Comparison of ENCODE assay signal across 28 cellular contexts in genomic region chr2:40404500-40404899, GRCh38. TPM values are rescaled to one million over a fixed set of nuclear protein-coding genes. Genes with fewer than 3 reads are reported as not detected.
DNase-seq lines count a peak whose midpoint lies in the region; ATAC-seq, FAIRE-seq and TF ChIP-seq lines count a peak whose summit lies in the region.
"Had no signal": no experiment of that assay in that cellular context is flagged by ENCODE, and none has a peak within 500 bp of the region (broad histone marks: within the 10 kb centered on the region; RNA-seq: fewer than 3 reads in every experiment).

No MANE protein-coding gene starts in this region.

- no peak for DNase-seq in GM18507 (ENCODE audit: extremely low spot score, insufficient read length, low read depth)
- no peak for DNase-seq in SJCRH30
- no peak for DNase-seq in mesenchymal stem cell
- no peak for DNase-seq in T-cell
- no peak for DNase-seq in lower lobe of right lung
- no peak for DNase-seq in heart left ventricle
- DNase-seq: activated CD4-positive, alpha-beta T cell treated with anti-CD3 and anti-CD28 coated beads, Interleukin-2, amount 10 ng/mL, durations not matched to agents 24 days and 14 days; activated gamma-delta T cell; activated naive CD8-positive, alpha-beta T cell treated with anti-CD3 and anti-CD28 coated beads, Interleukin-2, amount 10 ng/mL, durations not matched to agents 7 days and 5 days; activated T-cell treated with anti-CD3 and anti-CD28 coated beads, Interleukin-2, amount 50 U/mL, for 24 hours; cerebellar nuclear complex; DMS79 treated with DMSO at 0.1 percent for 48 hours; HCEC 1CT; kidney; NCI-H1417 treated with DMSO at 0.1 percent for 48 hours; NCI-H2081; NCI-H2227 treated with DMSO at 0.1 percent for 48 hours; NCI-H69; nephron progenitor cell; SK-N-SH; spleen; substantia nigra; upper lobe of left lung; WERI-Rb-1 had no signal

- H3K4me3 ChIP-seq in SJCRH30 (no peak overlapping the region), mesenchymal stem cell (ENCODE audit: insufficient read depth in 1 of 2, low read depth in 1 of 2, low read length in 2 of 2) (no peak overlapping the region), lower lobe of right lung (no peak overlapping the region), heart left ventricle (no peak overlapping the region)
- H3K4me3 ChIP-seq: BLaER1 treated with 17β-estradiol and CSF1 and Interleukin-3, amounts not matched to agents 10 nM and 100 nM; lung; spleen; upper lobe of left lung had no signal

- peak overlapping the region; percentile 53 for H2BK5ac ChIP-seq in mesenchymal stem cell (ENCODE audit: low read depth, low read length, poor library complexity, severe bottlenecking)

- no peaks in the 10 kb centered on the region for H3K36me3 ChIP-seq in SJCRH30
- H3K36me3 ChIP-seq in mesenchymal stem cell (ENCODE audit: control insufficient read depth in 1 of 2, insufficient read depth in 2 of 2, low read depth in 1 of 2, low read length in 2 of 2) = no peaks in the 10 kb centered on the region
- no peaks in the 10 kb centered on the region for H3K36me3 ChIP-seq in lower lobe of right lung
- no peaks in the 10 kb centered on the region for H3K36me3 ChIP-seq in heart left ventricle
- H3K36me3 ChIP-seq: spleen, upper lobe of left lung, WERI-Rb-1 had no signal

- H3K9me3 ChIP-seq in SJCRH30 (replicated peaks) (no peaks in the 10 kb centered on the region), mesenchymal stem cell (ENCODE audit: control insufficient read depth, low read length) (no peaks in the 10 kb centered on the region), lower lobe of right lung (no peaks in the 10 kb centered on the region), heart left ventricle (no peaks in the 10 kb centered on the region)
- H3K9me3 ChIP-seq: SK-N-SH, spleen, upper lobe of left lung had no signal

- no peak overlapping the region for H3K4me3 Mint-ChIP-seq in T-cell
- H3K4me3 Mint-ChIP-seq: activated CD4-positive, alpha-beta T cell treated with anti-CD3 and anti-CD28 coated beads, Interleukin-2, amount 10 ng/mL, durations not matched to agents 24 days and 14 days; activated naive CD8-positive, alpha-beta T cell treated with anti-CD3 and anti-CD28 coated beads, Interleukin-2, amount 10 ng/mL, durations not matched to agents 7 days and 5 days; activated T-cell treated with anti-CD3 and anti-CD28 coated beads, Interleukin-2, amount 50 U/mL, for 24 hours; nephron progenitor cell had no signal

- H3K27me3 ChIP-seq in SJCRH30 (no peaks in the 10 kb centered on the region), mesenchymal stem cell (ENCODE audit: control insufficient read depth in 1 of 2, insufficient read depth in 1 of 2, low read length in 2 of 2) (no peaks in the 10 kb centered on the region), lower lobe of right lung (ENCODE audit: low read depth) (no peaks in the 10 kb centered on the region), heart left ventricle (no peaks in the 10 kb centered on the region)
- H3K27me3 ChIP-seq: BLaER1 treated with 17β-estradiol and CSF1 and Interleukin-3, amounts not matched to agents 10 nM and 100 nM; spleen; upper lobe of left lung had no signal

- ATAC-seq in GM21390 (IDR thresholded peaks at IDR 0.05; ENCODE audit: unreplicated experiment) (peak; percentile 58), T-cell (replicated peaks in 1 of 4) (no peak), lower lobe of right lung (no peak), heart left ventricle (no peak)

- H3K14ac ChIP-seq in mesenchymal stem cell (ENCODE audit: low read length in 2 of 2) = no peak overlapping the region

- no peak for TF ChIP-seq POLR2A in heart left ventricle (IDR thresholded peaks at IDR 0.05)

- POLR2A ChIA-PET in T-cell (lab: Charles Lee) = no interaction called here

- peaks cover 0 to 4% (median 0%) of the 10 kb centered on the region in 3 donors for H3K9me3 Mint-ChIP-seq in T-cell
- H3K9me3 Mint-ChIP-seq: activated CD4-positive, alpha-beta T cell treated with anti-CD3 and anti-CD28 coated beads, Interleukin-2, amount 10 ng/mL, durations not matched to agents 24 days and 14 days; activated naive CD8-positive, alpha-beta T cell treated with anti-CD3 and anti-CD28 coated beads, Interleukin-2, amount 10 ng/mL, durations not matched to agents 7 days and 5 days; activated T-cell treated with anti-CD3 and anti-CD28 coated beads, Interleukin-2, amount 50 U/mL, for 24 hours had no signal

- no peak overlapping the region for H2AFZ ChIP-seq in mesenchymal stem cell (ENCODE audit: low read depth, low read length)

- H2BK120ac ChIP-seq in mesenchymal stem cell (ENCODE audit: low read depth, low read length) = no peak overlapping the region

- H3K23ac ChIP-seq in mesenchymal stem cell (ENCODE audit: low read length in 2 of 2) = no peak overlapping the region

- intact Hi-C loops in lower lobe of right lung (cut with DNase I) = no loop called here
- intact Hi-C loops in heart left ventricle (cut with DNase I) = loop anchor here in 1 of 10 donors (5.0 kb wide), 1 partner anchor 47 kb away; no protein-coding TSS in a partner anchor

- no peak overlapping the region for H4K8ac ChIP-seq in mesenchymal stem cell (ENCODE audit: low read length)

- H2AK5ac ChIP-seq in mesenchymal stem cell (ENCODE audit: low read length, severe bottlenecking) = no peak overlapping the region

- TF ChIP-seq CTCF in lower lobe of right lung (IDR thresholded peaks at IDR 0.05) (no peak), heart left ventricle (IDR thresholded peaks at IDR 0.05) (no peak)

- H3K27ac ChIP-seq in SJCRH30 (peak overlapping the region; percentile 57), mesenchymal stem cell (ENCODE audit: low read length, poor library complexity, severe bottlenecking) (no peak overlapping the region), lower lobe of right lung (no peak overlapping the region), heart left ventricle (no peak overlapping the region)
- H3K27ac ChIP-seq: BLaER1 treated with 17β-estradiol and CSF1 and Interleukin-3, amounts not matched to agents 10 nM and 100 nM; upper lobe of left lung; WERI-Rb-1 had no signal

- H3K27ac Mint-ChIP-seq in T-cell = no peak overlapping the region
- H3K27ac Mint-ChIP-seq: activated CD4-positive, alpha-beta T cell treated with anti-CD3 and anti-CD28 coated beads, Interleukin-2, amount 10 ng/mL, durations not matched to agents 24 days and 14 days; activated naive CD8-positive, alpha-beta T cell treated with anti-CD3 and anti-CD28 coated beads, Interleukin-2, amount 10 ng/mL, durations not matched to agents 7 days and 5 days; activated T-cell treated with anti-CD3 and anti-CD28 coated beads, Interleukin-2, amount 50 U/mL, for 24 hours; nephron progenitor cell had no signal

- CTCF ChIA-PET in T-cell (lab: Charles Lee) = no interaction called here

- no peaks in the 10 kb centered on the region for H3K27me3 Mint-ChIP-seq in T-cell
- H3K27me3 Mint-ChIP-seq: activated CD4-positive, alpha-beta T cell treated with anti-CD3 and anti-CD28 coated beads, Interleukin-2, amount 10 ng/mL, durations not matched to agents 24 days and 14 days; activated T-cell treated with anti-CD3 and anti-CD28 coated beads, Interleukin-2, amount 50 U/mL, for 24 hours had no signal

- FAIRE-seq in GM18507 (lab: Jason Lieb, UNC) = peak; percentile 26
- FAIRE-seq: endothelial cell of umbilical vein, kidney had no signal

- H3K18ac ChIP-seq in mesenchymal stem cell (ENCODE audit: low read depth in 1 of 2, low read length in 2 of 2) = peak overlapping the region in 1 of 2 experiments; percentile 20

- no peak overlapping the region for H3K4me2 ChIP-seq in mesenchymal stem cell (ENCODE audit: low read length, poor library complexity, severe bottlenecking)
- H3K4me2 ChIP-seq: BLaER1 treated with 17β-estradiol and CSF1 and Interleukin-3, amounts not matched to agents 10 nM and 100 nM; SK-N-SH had no signal

- H2BK15ac ChIP-seq in mesenchymal stem cell (ENCODE audit: low read depth, poor library complexity, severe bottlenecking) = no peak overlapping the region

- no peak overlapping the region for H4K91ac ChIP-seq in mesenchymal stem cell (ENCODE audit: low read length)

- no peak overlapping the region for H2BK12ac ChIP-seq in mesenchymal stem cell (ENCODE audit: low read length in 2 of 2)

- H3K4me1 ChIP-seq in SJCRH30 = peaks cover 33% of the 10 kb centered on the region
- peaks cover 3% of the 10 kb centered on the region for H3K4me1 ChIP-seq in mesenchymal stem cell (ENCODE audit: control insufficient read depth, insufficient read depth, low read depth, low read length)
- no peaks in the 10 kb centered on the region for H3K4me1 ChIP-seq in lower lobe of right lung
- peaks cover 0 to 93% (median 48%) of the 10 kb centered on the region in 12 donors for H3K4me1 ChIP-seq in heart left ventricle
- H3K4me1 ChIP-seq: upper lobe of left lung had no signal

- no peaks in the 10 kb centered on the region for H3K36me3 Mint-ChIP-seq in T-cell
- H3K36me3 Mint-ChIP-seq: activated naive CD8-positive, alpha-beta T cell treated with anti-CD3 and anti-CD28 coated beads, Interleukin-2, amount 10 ng/mL, durations not matched to agents 7 days and 5 days had no signal

- no peak overlapping the region for H3K9ac ChIP-seq in mesenchymal stem cell (ENCODE audit: low read length)
- H3K9ac ChIP-seq: BLaER1 treated with 17β-estradiol and CSF1 and Interleukin-3, amounts not matched to agents 10 nM and 100 nM; SK-N-SH had no signal

- peaks cover 9% of the 10 kb centered on the region for H3K79me1 ChIP-seq in mesenchymal stem cell (replicated peaks; ENCODE audit: low read length, poor library complexity, severe bottlenecking)

- no peaks in the 10 kb centered on the region for H3K4me1 Mint-ChIP-seq in T-cell
- H3K4me1 Mint-ChIP-seq: activated CD4-positive, alpha-beta T cell treated with anti-CD3 and anti-CD28 coated beads, Interleukin-2, amount 10 ng/mL, durations not matched to agents 24 days and 14 days; activated naive CD8-positive, alpha-beta T cell treated with anti-CD3 and anti-CD28 coated beads, Interleukin-2, amount 10 ng/mL, durations not matched to agents 7 days and 5 days had no signal

- WGBS in mesenchymal stem cell = 95% methylated on average over 4 of the region's 4 CpGs
- 71 to 81% (median 75%) methylated on average over 4 of the region's 4 CpGs for WGBS in heart left ventricle, 4 donors

- no peak overlapping the region for H3K4ac ChIP-seq in mesenchymal stem cell (ENCODE audit: low read depth in 1 of 2, low read length in 2 of 2)

RNA-seq across cellular contexts. Expression of gene SLC8A1, which starts 47.4 kb away (rescaled TPM):
- 27.1 and 27.7 TPM in 2 replicates for total RNA-seq in SJCRH30 (2014; rRNA removed; shearing (Covaris generic))
- polyA plus RNA-seq in mesenchymal stem cell (2013, experiment 1 of 2) = 0.93 TPM
- polyA plus RNA-seq in mesenchymal stem cell (2013, experiment 2 of 2) = 1.2 TPM
- total RNA-seq in T-cell (under 1 TPM; 0.09 to 0.35 (median 0.13) TPM), lower lobe of right lung (58.5 TPM), heart left ventricle (1,000 to 10,000 TPM in 5 of 9 donors, 100 to 1,000 TPM in 4; 674 to 1,521 (median 1,074) TPM)
- 10 to 100 TPM; 61.9 to 65.3 TPM for polyA plus RNA-seq in heart left ventricle

Comparison
In these comparisons a context has a peak if more than half of its experiments do, and no peak if none do; other contexts are left out.
1. RNA of gene SLC8A1, which starts 47.4 kb away (total RNA-seq): 674 to 1,521 TPM in heart left ventricle, 58.5 TPM in lower lobe of right lung (single experiment) and 27.1 to 27.7 TPM in SJCRH30; 0.09 to 0.35 TPM in T-cell; every median in the first group is over 10 times any median in the second.